ENCODE assay signal across 15 cellular contexts in genomic region chr2:47190188-47190818, GRCh38. TPM values are rescaled to one million over a fixed set of nuclear protein-coding genes. Genes with fewer than 3 reads are reported as not detected.
DNase-seq lines count a peak whose midpoint lies in the region; ATAC-seq and TF ChIP-seq lines count a peak whose summit lies in the region.
"Had no signal": no experiment of that assay in that cellular context is flagged by ENCODE, and none has a peak within 500 bp of the region (broad histone marks: within the 10 kb centered on the region; RNA-seq: fewer than 3 reads in every experiment).

No MANE protein-coding gene starts in this region.

- H3K9me3 Mint-ChIP-seq in Calu3 (ENCODE audit: low read depth, unreplicated experiment) = no peaks in the 10 kb centered on the region
- H3K9me3 Mint-ChIP-seq: activated naive CD8-positive, alpha-beta T cell treated with anti-CD3 and anti-CD28 coated beads, Interleukin-2, amount 10 ng/mL, durations not matched to agents 7 days and 5 days; CD8-positive, alpha-beta T cell; T-cell had no signal

- peaks cover 62% of the 10 kb centered on the region for H3F3A ChIP-seq in PC-9 (ENCODE audit: insufficient read depth, low read depth)

- TF ChIP-seq EP300 in esophagus muscularis mucosa (IDR thresholded peaks at IDR 0.05) = no peak

- no peaks in the 10 kb centered on the region for H3K27me3 Mint-ChIP-seq in Calu3 (ENCODE audit: unreplicated experiment)

- H3K27ac ChIP-seq in PC-9 (peak overlapping the region; percentile 88), esophagus muscularis mucosa (replicated peaks in 1 of 4) (peak overlapping the region; percentile 71 to 80 (median 75)), osteoblast (ENCODE audit: low read depth, low read length) (peak overlapping the region; percentile 96), adrenal gland (peak overlapping the region in 1 of 5 donors; percentile 30), tibial artery (peak overlapping the region in 1 of 2 donors; percentile 67)

- H3K4me3 Mint-ChIP-seq in Calu3 (ENCODE audit: low read depth, unreplicated experiment) = no peak overlapping the region
- H3K4me3 Mint-ChIP-seq: activated naive CD8-positive, alpha-beta T cell treated with anti-CD3 and anti-CD28 coated beads, Interleukin-2, amount 10 ng/mL, durations not matched to agents 7 days and 5 days; CD8-positive, alpha-beta T cell; T-cell had no signal

- no peak for ATAC-seq in GM19324 (IDR thresholded peaks at IDR 0.05; ENCODE audit: low FRiP score, unreplicated experiment)
- ATAC-seq: CD8-positive, alpha-beta T cell; T-cell had no signal

- no peaks in the 10 kb centered on the region for H3K27me3 ChIP-seq in PC-9 (ENCODE audit: insufficient read depth, low read depth)
- no peaks in the 10 kb centered on the region for H3K27me3 ChIP-seq in esophagus muscularis mucosa
- H3K27me3 ChIP-seq in osteoblast (ENCODE audit: insufficient read depth, low read length) = no peaks in the 10 kb centered on the region
- no peaks in the 10 kb centered on the region for H3K27me3 ChIP-seq in adrenal gland
- H3K27me3 ChIP-seq in tibial artery = no peaks in the 10 kb centered on the region

- DNase-seq in Calu3 = peak; percentile 27
- DNase-seq in PC-9 = peak in 1 of 2 experiments; percentile 90
- peak; percentile 19 for DNase-seq in esophagus muscularis mucosa (ENCODE audit: extremely low spot score)
- DNase-seq in osteoblast (ENCODE audit: insufficient read length, low spot score, missing footprints) = peak; percentile 41
- DNase-seq in adrenal gland = no peak
- DNase-seq in GF-D8 (lab: John Stamatoyannopoulos, UW) = no peak
- DNase-seq in tibial artery = no peak
- DNase-seq: activated CD4-positive, alpha-beta T cell treated with anti-CD3 and anti-CD28 coated beads, Interleukin-2, amount 50 U/mL, for 48 hours; activated naive CD8-positive, alpha-beta T cell treated with anti-CD3 and anti-CD28 coated beads, Interleukin-2, amount 10 ng/mL, durations not matched to agents 7 days and 5 days; CD8-positive, alpha-beta T cell; kidney; posterior cingulate gyrus; T-cell had no signal

- no peaks in the 10 kb centered on the region for H3K9me3 ChIP-seq in PC-9 (ENCODE audit: insufficient read depth, low read depth)
- H3K9me3 ChIP-seq in esophagus muscularis mucosa = no peaks in the 10 kb centered on the region
- no peaks in the 10 kb centered on the region for H3K9me3 ChIP-seq in osteoblast (ENCODE audit: low read depth, low read length)
- no peaks in the 10 kb centered on the region for H3K9me3 ChIP-seq in adrenal gland (replicated peaks in 1 of 3)
- no peaks in the 10 kb centered on the region for H3K9me3 ChIP-seq in tibial artery

- no TSS peak for BruUV-seq in Calu3 (replicated peaks; lab: Mats Ljungman, UMichigan)
- no TSS peak for BruUV-seq in PC-9 (replicated peaks; lab: Mats Ljungman, UMichigan)

- peaks cover 6% of the 10 kb centered on the region; the same call in 1 of the 2 replicates for H3K79me2 ChIP-seq in PC-9 (ENCODE audit: low read depth)
- no peaks in the 10 kb centered on the region for H3K79me2 ChIP-seq in osteoblast (ENCODE audit: insufficient read depth, low read length)

- H3K9me2 ChIP-seq in PC-9 (ENCODE audit: insufficient read depth) = no peaks in the 10 kb centered on the region

- no peaks in the 10 kb centered on the region for H4K20me1 ChIP-seq in PC-9 (ENCODE audit: insufficient read depth)
- no peaks in the 10 kb centered on the region for H4K20me1 ChIP-seq in osteoblast (ENCODE audit: insufficient read depth, low read length)

- POLR2A ChIA-PET in PC-9 (lab: Charles Lee; ENCODE audit: unreplicated experiment) = interaction anchor here (0.7 to 1.0 kb wide), 3 partner anchors 35 to 87 kb away, joined by 3 to 8 read pairs (median 4); no protein-coding TSS in a partner anchor

- no peak overlapping the region for H2AFZ ChIP-seq in PC-9
- H2AFZ ChIP-seq in osteoblast (ENCODE audit: low read length) = no peak overlapping the region

- peak overlapping the region; percentile 89 for H3K27ac Mint-ChIP-seq in Calu3 (ENCODE audit: unreplicated experiment)
- H3K27ac Mint-ChIP-seq: activated naive CD8-positive, alpha-beta T cell treated with anti-CD3 and anti-CD28 coated beads, Interleukin-2, amount 10 ng/mL, durations not matched to agents 7 days and 5 days; CD8-positive, alpha-beta T cell; T-cell had no signal

- peak overlapping the region; percentile 69 for H3K4me2 ChIP-seq in PC-9
- peak overlapping the region; percentile 68 for H3K4me2 ChIP-seq in osteoblast (ENCODE audit: insufficient read depth, low read length)

- CTCF ChIA-PET in Calu3 (lab: Charles Lee) = interaction anchor here (0.5 kb wide), 1 partner anchor 118 kb away, joined by 3 read pairs; no protein-coding TSS in a partner anchor
- CTCF ChIA-PET in PC-9 (lab: Charles Lee) = no interaction called here

- H3K4me1 ChIP-seq in PC-9 (replicated peaks; ENCODE audit: insufficient read depth) (peaks cover 71% of the 10 kb centered on the region), esophagus muscularis mucosa (peaks cover 5 to 50% (median 44%) of the 10 kb centered on the region in 4 donors), osteoblast (ENCODE audit: insufficient read depth, low read length) (peaks cover 60% of the 10 kb centered on the region), adrenal gland (replicated peaks in 1 of 2) (peaks cover 0 to 15% of the 10 kb centered on the region in 2 donors), tibial artery (peaks cover 0 to 47% (median 26%) of the 10 kb centered on the region in 4 donors)

- 15% methylated on average over 1 of the region's 1 CpG for WGBS in esophagus muscularis mucosa
- 53 to 79% (median 74%) methylated on average over 1 of the region's 1 CpG for WGBS in adrenal gland, 4 donors

- H3K4me1 Mint-ChIP-seq in Calu3 (ENCODE audit: low read depth, unreplicated experiment) = peaks cover 62% of the 10 kb centered on the region
- H3K4me1 Mint-ChIP-seq: T-cell had no signal

- intact Hi-C loops in Calu3 (cut with micrococcal nuclease; ENCODE audit: unreplicated experiment) = loop anchor here (1.0 kb wide), 1 partner anchor 79 kb away; no protein-coding TSS in a partner anchor
- intact Hi-C loops in PC-9 (cut with micrococcal nuclease; ENCODE audit: unreplicated experiment) = no loop called here
- intact Hi-C loops in esophagus muscularis mucosa (cut with DNase I) = no loop called here
- intact Hi-C loops in adrenal gland (cut with DNase I) = no loop called here
- intact Hi-C loops in tibial artery (cut with DNase I; ENCODE audit: low total_unique reads) = no loop called here

- no peak for TF ChIP-seq POLR2A in esophagus muscularis mucosa (IDR thresholded peaks at IDR 0.05; ENCODE audit: low read depth)
- no peak for TF ChIP-seq POLR2A in adrenal gland (IDR thresholded peaks at IDR 0.05)

- TF ChIP-seq CTCF in Calu3 (IDR thresholded peaks at IDR 0.05; ENCODE audit: unreplicated experiment) (no peak), PC-9 (conservative IDR thresholded peaks at IDR 0.05) (no peak), esophagus muscularis mucosa (IDR thresholded peaks at IDR 0.05) (no peak), osteoblast (IDR thresholded peaks at IDR 0.05; ENCODE audit: extremely low read depth, low read depth, low read length) (no peak), adrenal gland (IDR thresholded peaks at IDR 0.05) (no peak), tibial artery (IDR thresholded peaks at IDR 0.05) (no peak)

- no peaks in the 10 kb centered on the region for H3K36me3 ChIP-seq in PC-9 (ENCODE audit: low read depth)
- no peaks in the 10 kb centered on the region for H3K36me3 ChIP-seq in esophagus muscularis mucosa
- no peaks in the 10 kb centered on the region for H3K36me3 ChIP-seq in osteoblast (ENCODE audit: insufficient read depth, low read length)
- no peaks in the 10 kb centered on the region for H3K36me3 ChIP-seq in adrenal gland (replicated peaks in 1 of 2)
- H3K36me3 ChIP-seq in tibial artery = no peaks in the 10 kb centered on the region

- H3K36me3 Mint-ChIP-seq in Calu3 (ENCODE audit: insufficient read depth, unreplicated experiment) = no peaks in the 10 kb centered on the region
- H3K36me3 Mint-ChIP-seq: activated naive CD8-positive, alpha-beta T cell treated with anti-CD3 and anti-CD28 coated beads, Interleukin-2, amount 10 ng/mL, durations not matched to agents 7 days and 5 days; CD8-positive, alpha-beta T cell; T-cell had no signal

- H3K4me3 ChIP-seq in PC-9 (peak overlapping the region; percentile 5), esophagus muscularis mucosa (no peak overlapping the region), osteoblast (ENCODE audit: insufficient read depth, low read length) (peak overlapping the region; percentile 9), adrenal gland (no peak overlapping the region), tibial artery (no peak overlapping the region)

RNA-seq across cellular contexts. Expression of gene CALM2, which starts 14.0 kb away (rescaled TPM):
- total RNA-seq in Calu3 (2022) = 756 and 782 TPM in 2 replicates
- 726 and 781 TPM in 2 replicates for total RNA-seq in PC-9 (2021)
- total RNA-seq in esophagus muscularis mucosa = 1,000 to 10,000 TPM in 1 of 4 donors, 100 to 1,000 TPM in 3; 583 to 1,083 (median 785) TPM
- 548 and 592 TPM in 2 replicates for total RNA-seq in osteoblast
- total RNA-seq in adrenal gland = 100 to 1,000 TPM; 454 to 751 (median 594) TPM
- 1,000 to 10,000 TPM in 1 of 3 donors, 100 to 1,000 TPM in 2; 452 to 1,243 (median 521) TPM for polyA plus RNA-seq in adrenal gland

RNA-seq across cellular contexts. Expression of gene STPG4, which starts 35.2 kb away (rescaled TPM):
- total RNA-seq in Calu3 (2022) = 12.7 and 14.4 TPM in 2 replicates
- 6.5 and 8.7 TPM in 2 replicates for total RNA-seq in PC-9 (2021)
- total RNA-seq in esophagus muscularis mucosa = not detected
- total RNA-seq in osteoblast = 0.59 and 0.72 TPM in 2 replicates
- total RNA-seq in adrenal gland = not detected
- under 1 TPM in 1 of 3 donors, not detected in 2; 0.24 TPM for polyA plus RNA-seq in adrenal gland
- total RNA-seq: kidney had no signal
- polyA plus RNA-seq: esophagus had no signal

Comparison
In these comparisons a context has a peak if more than half of its experiments do, and no peak if none do; other contexts are left out.
1. DNase-seq: peak in Calu3 (single experiment), esophagus muscularis mucosa (single experiment) and osteoblast (single experiment); none in adrenal gland (0 of 7), GF-D8 (single experiment) and tibial artery (0 of 2).
2. H3K4me3 ChIP-seq: peak in PC-9 (single experiment) and osteoblast (single experiment); none in esophagus muscularis mucosa (0 of 4), adrenal gland (0 of 4) and tibial artery (0 of 2).